Comparison of ENCODE assay signal across 22 cellular contexts in the genomic region with DNA sequence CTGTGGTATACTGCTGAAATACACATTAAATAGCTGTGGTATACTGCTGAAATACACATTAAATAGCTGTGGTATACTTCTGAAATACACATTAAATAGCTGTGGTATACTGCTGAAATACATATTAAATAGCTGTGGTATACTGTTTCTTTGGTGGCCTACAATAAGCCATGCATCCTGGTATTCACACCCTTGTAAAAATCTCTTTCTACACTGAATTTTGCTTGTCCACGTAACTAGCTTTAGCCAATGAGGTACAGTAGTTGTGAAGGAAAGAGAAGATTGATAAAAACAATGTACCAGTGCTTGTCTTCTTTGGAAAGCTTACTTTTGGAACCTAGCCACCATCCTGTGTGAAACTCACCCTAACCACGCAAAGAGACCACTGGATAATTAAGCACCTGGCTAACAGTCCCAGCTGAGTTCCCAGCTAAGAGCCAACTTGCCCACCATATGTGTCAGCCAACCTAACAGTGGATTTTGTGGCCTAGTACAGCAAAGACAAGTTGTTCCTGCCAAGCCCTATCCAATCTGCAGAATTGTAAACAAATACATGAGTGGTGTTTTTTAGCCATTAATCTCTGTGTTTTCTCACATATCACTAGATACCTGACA.
"Had no signal": no experiment of that assay in that cellular context is flagged by ENCODE, and none has a peak within 500 bp of the region (broad histone marks: within the 10 kb centered on the region; RNA-seq: fewer than 3 reads in every experiment).

No MANE protein-coding gene starts in this region.

- H3K36me3 ChIP-seq: breast epithelium had no signal

- H3K27me3 ChIP-seq: breast epithelium, tibial nerve had no signal

- H3K27ac Mint-ChIP-seq: activated CD8-positive, alpha-beta memory T cell treated with anti-CD3 and anti-CD28 coated beads, Interleukin-2, amount 10 ng/mL, durations not matched to agents 7 days and 5 days; activated naive CD4-positive, alpha-beta T cell treated with anti-CD3 and anti-CD28 coated beads, Interleukin-2, amount 50 U/mL, for 24 hours; endodermal cell; natural killer cell had no signal

- H3K4me3 Mint-ChIP-seq: activated CD8-positive, alpha-beta memory T cell treated with anti-CD3 and anti-CD28 coated beads, Interleukin-2, amount 10 ng/mL, durations not matched to agents 7 days and 5 days; activated naive CD4-positive, alpha-beta T cell treated with anti-CD3 and anti-CD28 coated beads, Interleukin-2, amount 50 U/mL, for 24 hours; endodermal cell; natural killer cell had no signal

- H3K9me3 Mint-ChIP-seq: natural killer cell had no signal

- H3K9me3 ChIP-seq: tibial nerve had no signal

- H3K4me3 ChIP-seq: breast epithelium, skin epidermis, tibial nerve had no signal

- H3K4me1 ChIP-seq: breast epithelium had no signal

- ATAC-seq: activated CD8-positive, alpha-beta memory T cell treated with anti-CD3 and anti-CD28 coated beads, Interleukin-2, amount 10 ng/mL, durations not matched to agents 7 days and 5 days; left lobe of liver; natural killer cell had no signal

- H3K36me3 Mint-ChIP-seq: natural killer cell had no signal

- DNase-seq: activated CD4-positive, alpha-beta T cell treated with anti-CD3 and anti-CD28 coated beads for 1 hour; activated CD4-positive, alpha-beta T cell treated with anti-CD3 and anti-CD28 coated beads, Interleukin-2, amount 50 U/mL, for 4 hours; activated CD8-positive, alpha-beta memory T cell treated with anti-CD3 and anti-CD28 coated beads, Interleukin-2, amount 10 ng/mL, durations not matched to agents 7 days and 5 days; activated effector memory CD4-positive, alpha-beta T cell treated with Interleukin-2 at 50 U/mL for 16 hours; activated T-cell treated with anti-CD3 and anti-CD28 coated beads, Interleukin-2, amount 50 U/mL, for 1 hour; amniotic stem cell; dermis blood vessel endothelial cell; endodermal cell; erythroblast; islet precursor cell; natural killer cell; posterior cingulate gyrus; retina; stimulated activated CD4-positive, alpha-beta T cell treated with anti-CD3 and anti-CD28 coated beads, Interleukin-15, amount 100 ng/mL, for 24 hours; stimulated activated CD4-positive, alpha-beta T cell treated with anti-CD3 and anti-CD28 coated beads, Interleukin-4, amount 100 ng/mL, for 1 hour; stimulated activated naive CD4-positive, alpha-beta T cell had no signal

- H3K27ac ChIP-seq: breast epithelium, skin epidermis, tibial nerve, VCaP had no signal

- H3K27me3 Mint-ChIP-seq: activated CD8-positive, alpha-beta memory T cell treated with anti-CD3 and anti-CD28 coated beads, Interleukin-2, amount 10 ng/mL, durations not matched to agents 7 days and 5 days; activated naive CD4-positive, alpha-beta T cell treated with anti-CD3 and anti-CD28 coated beads, Interleukin-2, amount 50 U/mL, for 24 hours had no signal
